ENCODE assay signal across 1 cellular context in the genomic region with DNA sequence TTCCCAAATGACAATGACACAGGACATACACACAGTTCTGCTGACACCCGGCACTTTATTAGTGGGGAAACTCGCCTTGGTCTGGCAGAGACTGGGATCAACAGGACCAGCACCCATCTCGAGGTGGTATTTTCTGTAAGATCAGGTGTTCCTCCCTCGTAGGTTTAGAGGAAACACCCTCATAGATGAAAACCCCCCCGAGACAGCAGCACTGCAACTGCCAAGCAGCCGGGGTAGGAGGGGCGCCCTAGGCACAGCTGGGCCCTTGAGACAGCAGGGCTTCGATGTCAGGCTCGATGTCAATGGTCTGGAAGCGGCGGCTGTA.
TF ChIP-seq lines count a peak whose summit lies in the region.

No MANE protein-coding gene starts in this region.

TF ChIP-seq in A549, 52 proteins besides CTCF, POLR2A, EP300 and RAD21:
- 0 out of 5 replicates have a peak, but pooled peaks of 1 of the 2 experiments have one; percentile 12 for TF ChIP-seq JUN (IDR thresholded peaks at IDR 0.05)
